ENCODE assay signal across 1 cellular context in the genomic region with DNA sequence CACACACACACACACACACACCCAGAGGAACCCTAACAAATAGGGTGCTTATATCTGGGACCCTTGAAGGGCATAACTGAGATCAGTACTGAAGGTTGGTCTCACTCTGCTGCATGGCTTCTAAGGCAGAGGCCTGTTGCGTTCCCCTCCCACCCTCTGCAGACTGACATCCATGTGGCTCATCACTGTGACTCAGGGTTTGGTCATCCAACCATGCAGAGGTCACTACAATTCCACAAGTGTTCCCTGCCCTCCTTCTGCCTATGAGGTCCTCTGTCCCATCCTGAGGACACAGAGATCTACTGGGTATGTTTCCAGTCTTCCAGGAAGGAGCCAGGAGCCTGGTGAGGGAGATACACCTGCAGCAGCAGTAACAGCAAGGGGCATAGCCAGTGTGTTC.
TF ChIP-seq lines count a peak whose summit lies in the region.

No MANE protein-coding gene starts in this region.

TF ChIP-seq in K562, 482 proteins besides CTCF, POLR2A, EP300 and RAD21:
- TF ChIP-seq NCOA1 (IDR thresholded peaks at IDR 0.05; ENCODE audit: low read depth) (no peak), FOSL1 (tag; conservative IDR thresholded peaks at IDR 0.05) (peak; percentile 77)
